19 cellular contexts compared by ENCODE assay signal in genomic region chr12:12997734-12998133, GRCh38. TPM values are rescaled to one million over a fixed set of nuclear protein-coding genes. Genes with fewer than 3 reads are reported as not detected.
A peak's percentile ranks its signal among the peaks of the same experiment; 100 is the strongest.
DNase-seq lines count a peak whose midpoint lies in the region; ATAC-seq and TF ChIP-seq lines count a peak whose summit lies in the region.
"Had no signal": no experiment of that assay in that cellular context is flagged by ENCODE, and none has a peak within 500 bp of the region (broad histone marks: within the 10 kb centered on the region; RNA-seq: fewer than 3 reads in every experiment).

No MANE protein-coding gene starts in this region.

- TF ChIP-seq POLR2A in erythroblast (IDR thresholded peaks at IDR 0.05; ENCODE audit: low read length), result no peak

- POLR2A ChIA-PET in PC-9 (lab: Charles Lee; ENCODE audit: unreplicated experiment), result interaction anchor here (0.7 kb wide), 1 partner anchor 194 kb away, joined by 4 read pairs; no protein-coding TSS in a partner anchor
- POLR2A ChIA-PET in naive thymus-derived CD8-positive, alpha-beta T cell (lab: Charles Lee), result no interaction called here

- H3K9me2 ChIP-seq in PC-9 (ENCODE audit: insufficient read depth), result no peaks in the 10 kb centered on the region

- H3K27ac Mint-ChIP-seq in neural progenitor cell, result no peak overlapping the region
- H3K27ac Mint-ChIP-seq in type B pancreatic cell, result peak overlapping the region; percentile 14
- no peak overlapping the region for H3K27ac Mint-ChIP-seq in naive thymus-derived CD8-positive, alpha-beta T cell
- H3K27ac Mint-ChIP-seq in CD14-positive monocyte, result peak overlapping the region in 1 of 7 donors; percentile 78

- H3K27ac ChIP-seq in PC-9 (no peak overlapping the region), neural progenitor cell (no peak overlapping the region)

- H3K79me2 ChIP-seq in PC-9 (ENCODE audit: low read depth) (peaks cover 67% of the 10 kb centered on the region), neural progenitor cell (ENCODE audit: low read depth) (no peaks in the 10 kb centered on the region)

- H3K36me3 ChIP-seq in PC-9 (ENCODE audit: low read depth) (no peaks in the 10 kb centered on the region), neural progenitor cell (no peaks in the 10 kb centered on the region)
- H3K36me3 ChIP-seq: MG63 had no signal

- H3K9ac ChIP-seq in neural progenitor cell, result no peak overlapping the region

- no peak for ATAC-seq in naive thymus-derived CD8-positive, alpha-beta T cell
- ATAC-seq in GM21367 (IDR thresholded peaks at IDR 0.05; ENCODE audit: unreplicated experiment), result no peak
- ATAC-seq: PC-3 had no signal

- H3K27me3 ChIP-seq in PC-9 (ENCODE audit: insufficient read depth, low read depth) (no peaks in the 10 kb centered on the region), neural progenitor cell (peaks cover 12% of the 10 kb centered on the region)
- H3K27me3 ChIP-seq: MG63 had no signal

- intact Hi-C loops in PC-9 (cut with micrococcal nuclease; ENCODE audit: unreplicated experiment), result loop anchor here (10.0 kb wide), 1 partner anchor 947 kb away; no protein-coding TSS in a partner anchor
- intact Hi-C loops in CD14-positive monocyte (cut with micrococcal nuclease), result no loop called here

- H3K4me3 Mint-ChIP-seq in neural progenitor cell (peak overlapping the region; percentile 34), type B pancreatic cell (peak overlapping the region; percentile 96), CD14-positive monocyte (no peak overlapping the region)
- H3K4me3 Mint-ChIP-seq in naive thymus-derived CD8-positive, alpha-beta T cell, result peak overlapping the region in 1 of 10 donors; percentile 48

- H3K9me3 Mint-ChIP-seq in neural progenitor cell, result no peaks in the 10 kb centered on the region
- H3K9me3 Mint-ChIP-seq in type B pancreatic cell, result no peaks in the 10 kb centered on the region
- no peaks in the 10 kb centered on the region for H3K9me3 Mint-ChIP-seq in naive thymus-derived CD8-positive, alpha-beta T cell
- no peaks in the 10 kb centered on the region for H3K9me3 Mint-ChIP-seq in CD14-positive monocyte

- no peak overlapping the region for H2AFZ ChIP-seq in PC-9
- H2AFZ ChIP-seq in neural progenitor cell (replicated peaks), result no peak overlapping the region

- H3K4me1 ChIP-seq in PC-9 (replicated peaks; ENCODE audit: insufficient read depth), result peaks cover 23% of the 10 kb centered on the region
- no peaks in the 10 kb centered on the region for H3K4me1 ChIP-seq in neural progenitor cell

- CTCF ChIA-PET in PC-9 (lab: Charles Lee), result no interaction called here

- DNase-seq in PC-9 (no peak), erythroblast (lab: John Stamatoyannopoulos, UW) (peak; percentile 60 to 65), neural progenitor cell (ENCODE audit: low spot score) (no peak), type B pancreatic cell (ENCODE audit: extremely low spot score, unreplicated experiment) (no peak), NCI-H2081 treated with DMSO at 0.1 percent for 48 hours (lab: John Stamatoyannopoulos, UW) (no peak), CD14-positive monocyte (ENCODE audit: low spot score) (no peak)
- DNase-seq in naive thymus-derived CD8-positive, alpha-beta T cell, result no peak
- DNase-seq: C1 segment of cervical spinal cord, DMS53, H9, KG1, MG63, NCI-H1105, NCI-H1694 treated with DMSO at 0.1 percent for 48 hours, NCI-H446, NCI-H748 treated with DMSO at 0.1 percent for 48 hours, PC-3 had no signal

- H3K4me2 ChIP-seq in PC-9 (peak overlapping the region; percentile 90; the same call in 1 of the 2 replicates), neural progenitor cell (no peak overlapping the region)

- no peaks in the 10 kb centered on the region for H3K9me3 ChIP-seq in PC-9 (ENCODE audit: insufficient read depth, low read depth)
- H3K9me3 ChIP-seq in neural progenitor cell (ENCODE audit: low read depth), result no peaks in the 10 kb centered on the region
- H3K9me3 ChIP-seq: MG63 had no signal

- H3K36me3 Mint-ChIP-seq in neural progenitor cell (peaks cover 12% of the 10 kb centered on the region), type B pancreatic cell (peaks cover 43% of the 10 kb centered on the region), CD14-positive monocyte (peaks cover 6 to 15% of the 10 kb centered on the region in 2 donors)
- H3K36me3 Mint-ChIP-seq in naive thymus-derived CD8-positive, alpha-beta T cell, result no peaks in the 10 kb centered on the region

- BruUV-seq in PC-9 (replicated peaks; lab: Mats Ljungman, UMichigan), result no TSS peak

- H3K27me3 Mint-ChIP-seq in neural progenitor cell (ENCODE audit: insufficient read depth, low read depth), result peaks cover 3% of the 10 kb centered on the region
- peaks cover 7% of the 10 kb centered on the region for H3K27me3 Mint-ChIP-seq in type B pancreatic cell
- peaks cover 0 to 10% (median 0%) of the 10 kb centered on the region in 5 donors for H3K27me3 Mint-ChIP-seq in naive thymus-derived CD8-positive, alpha-beta T cell
- no peaks in the 10 kb centered on the region for H3K27me3 Mint-ChIP-seq in CD14-positive monocyte (ENCODE audit: low read depth in 3 of 3)

- H4K20me1 ChIP-seq in PC-9 (ENCODE audit: insufficient read depth) (0 out of 2 replicates have a peak, but pooled peaks cover 10% of the 10 kb centered on the region), neural progenitor cell (ENCODE audit: low read depth) (no peaks in the 10 kb centered on the region)

- H3K4me3 ChIP-seq in PC-9, result no peak overlapping the region; the same call in 1 of the 2 replicates
- H3K4me3 ChIP-seq in neural progenitor cell, result no peak overlapping the region
- H3K4me3 ChIP-seq: MG63 had no signal

- TF ChIP-seq CTCF in PC-9 (conservative IDR thresholded peaks at IDR 0.05) (no peak), neural progenitor cell (IDR thresholded peaks at IDR 0.05) (no peak), type B pancreatic cell (conservative IDR thresholded peaks at IDR 0.05) (no peak), CD14-positive monocyte (IDR thresholded peaks at IDR 0.05) (no peak)

- H3F3A ChIP-seq in PC-9 (ENCODE audit: insufficient read depth, low read depth), result peaks cover 9% of the 10 kb centered on the region
- peaks cover 8% of the 10 kb centered on the region for H3F3A ChIP-seq in neural progenitor cell (ENCODE audit: low read depth)

- H3K4me1 Mint-ChIP-seq in neural progenitor cell (peaks cover 29% of the 10 kb centered on the region), type B pancreatic cell (ENCODE audit: unreplicated experiment) (peaks cover 17% of the 10 kb centered on the region), CD14-positive monocyte (peaks cover 66% of the 10 kb centered on the region)
- peaks cover 28 to 58% (median 42%) of the 10 kb centered on the region in 4 donors for H3K4me1 Mint-ChIP-seq in naive thymus-derived CD8-positive, alpha-beta T cell

RNA-seq across cellular contexts. Expression of gene HEBP1, which starts 2.3 kb away (rescaled TPM):
- 148 and 195 TPM in 2 replicates for total RNA-seq in PC-9 (2021)
- total RNA-seq in neural progenitor cell (ENCODE audit: low replicate concordance), result 7.4 and 8.6 TPM in 2 replicates
- total RNA-seq in type B pancreatic cell (ENCODE audit: low replicate concordance), result 66.4 and 146 TPM in 2 replicates
- 10 to 100 TPM in 1 of 2 experiments, 1 to 10 TPM in 1; 9.8 to 13.1 TPM for total RNA-seq in naive thymus-derived CD8-positive, alpha-beta T cell
- polyA plus RNA-seq in naive thymus-derived CD8-positive, alpha-beta T cell, result 10 to 100 TPM; 23.3 to 40.2 (median 25.8) TPM
- polyA plus RNA-seq in CD14-positive monocyte, result 10 to 100 TPM; 71.3 to 89.3 TPM

RNA-seq across cellular contexts. Expression of gene GPRC5D, which starts 45.8 kb away (rescaled TPM):
- total RNA-seq in PC-9 (2021), result not detected in 2 replicates
- not detected in 2 replicates for total RNA-seq in neural progenitor cell (ENCODE audit: low replicate concordance)
- total RNA-seq in type B pancreatic cell (ENCODE audit: low replicate concordance), result 5.5 TPM in 1 of 2 replicates, not detected in the other
- total RNA-seq in naive thymus-derived CD8-positive, alpha-beta T cell, result not detected
- under 1 TPM in 1 of 3 donors, not detected in 2; 0.43 TPM for polyA plus RNA-seq in naive thymus-derived CD8-positive, alpha-beta T cell
- polyA plus RNA-seq in CD14-positive monocyte, result not detected
- total RNA-seq: H9, PC-3, SK-MEL-5 had no signal

RNA-seq across cellular contexts. Expression of gene FAM234B, which starts 46.4 kb away (rescaled TPM):
- 7.3 and 7.5 TPM in 2 replicates for total RNA-seq in PC-9 (2021)
- total RNA-seq in neural progenitor cell (ENCODE audit: low replicate concordance), result 20.8 and 23.1 TPM in 2 replicates
- 11.9 and 20.5 TPM in 2 replicates for total RNA-seq in type B pancreatic cell (ENCODE audit: low replicate concordance)
- 1 to 10 TPM; 4.8 to 5.0 TPM for total RNA-seq in naive thymus-derived CD8-positive, alpha-beta T cell
- polyA plus RNA-seq in naive thymus-derived CD8-positive, alpha-beta T cell, result 1 to 10 TPM; 2.5 to 4.3 (median 2.7) TPM
- 1 to 10 TPM; 1.6 to 3.2 TPM for polyA plus RNA-seq in CD14-positive monocyte

Comparison
In these comparisons a context has a peak if more than half of its experiments do, and no peak if none do; other contexts are left out.
1. DNase-seq: peak in erythroblast (2 of 2); none in PC-9 (0 of 2), neural progenitor cell (single experiment), type B pancreatic cell (single experiment), NCI-H2081 treated with DMSO at 0.1 percent for 48 hours (single experiment), naive thymus-derived CD8-positive, alpha-beta T cell (0 of 10) and CD14-positive monocyte (single experiment).
2. H3K4me3 Mint-ChIP-seq: peak in neural progenitor cell (single experiment) and type B pancreatic cell (single experiment); none in CD14-positive monocyte (0 of 2).